Comparison of ENCODE assay signal across 8 cellular contexts in genomic region chr16:15682105-15682570, GRCh38. TPM values are rescaled to one million over a fixed set of nuclear protein-coding genes. Genes with fewer than 3 reads are reported as not detected.
DNase-seq lines count a peak whose midpoint lies in the region; ATAC-seq and TF ChIP-seq lines count a peak whose summit lies in the region.

No MANE protein-coding gene starts in this region.

- peaks cover 5% of the 10 kb centered on the region for H3K4me1 Mint-ChIP-seq in activated CD8-positive, alpha-beta memory T cell treated with anti-CD3 and anti-CD28 coated beads, Interleukin-2, amount 10 ng/mL, durations not matched to agents 7 days and 5 days

- H3K36me3 Mint-ChIP-seq in activated CD8-positive, alpha-beta memory T cell treated with anti-CD3 and anti-CD28 coated beads, Interleukin-2, amount 10 ng/mL, durations not matched to agents 7 days and 5 days = peaks cover 44% of the 10 kb centered on the region

- DNase-seq in activated CD8-positive, alpha-beta memory T cell treated with anti-CD3 and anti-CD28 coated beads, Interleukin-2, amount 10 ng/mL, durations not matched to agents 7 days and 5 days = peak; percentile 51
- no peak for DNase-seq in activated CD8-positive, alpha-beta memory T cell treated with anti-CD3 and anti-CD28 coated beads, Interleukin-2, amount 50 U/mL, for 48 hours
- peak; percentile 12 to 66 for DNase-seq in NOMO-1 (lab: John Stamatoyannopoulos, UW; ENCODE audit: unreplicated experiment in 2 of 2)
- DNase-seq in activated effector memory CD4-positive, alpha-beta T cell treated with anti-CD3 and anti-CD28 coated beads, Interleukin-2, amount 50 U/mL, for 16 hours = peak; percentile 80
- DNase-seq in right atrium auricular region (ENCODE audit: low spot score) = peak; percentile 66
- peak; percentile 35 to 37 for DNase-seq in stimulated activated CD4-positive, alpha-beta T cell treated with anti-CD3 and anti-CD28 coated beads, Interleukin-4, amount 100 ng/mL, for 4 hours
- DNase-seq in NCI-H1092 (lab: John Stamatoyannopoulos, UW) = no peak

- CTCF ChIA-PET in activated CD8-positive, alpha-beta memory T cell treated with anti-CD3 and anti-CD28 coated beads, Interleukin-2, amount 10 ng/mL, durations not matched to agents 7 days and 5 days (lab: Charles Lee) = interaction anchor here (0.8 to 1.7 kb wide), 3 partner anchors 13 to 513 kb away, joined by 3 to 6 read pairs (median 5); no protein-coding TSS in a partner anchor

- H3K9me3 ChIP-seq in right atrium auricular region = no peaks in the 10 kb centered on the region

- no peak overlapping the region for H3K4me3 ChIP-seq in right atrium auricular region

- ATAC-seq in activated CD8-positive, alpha-beta memory T cell treated with anti-CD3 and anti-CD28 coated beads, Interleukin-2, amount 10 ng/mL, durations not matched to agents 7 days and 5 days = peak; percentile 68
- ATAC-seq in HG03439 (IDR thresholded peaks at IDR 0.05; ENCODE audit: unreplicated experiment) = no peak

- H3K27me3 Mint-ChIP-seq in activated CD8-positive, alpha-beta memory T cell treated with anti-CD3 and anti-CD28 coated beads, Interleukin-2, amount 10 ng/mL, durations not matched to agents 7 days and 5 days = no peaks in the 10 kb centered on the region

- H3K4me3 Mint-ChIP-seq in activated CD8-positive, alpha-beta memory T cell treated with anti-CD3 and anti-CD28 coated beads, Interleukin-2, amount 10 ng/mL, durations not matched to agents 7 days and 5 days = no peak overlapping the region

- no peak overlapping the region for H3K27ac ChIP-seq in right atrium auricular region

- H3K4me1 ChIP-seq in right atrium auricular region = no peaks in the 10 kb centered on the region

- H3K27ac Mint-ChIP-seq in activated CD8-positive, alpha-beta memory T cell treated with anti-CD3 and anti-CD28 coated beads, Interleukin-2, amount 10 ng/mL, durations not matched to agents 7 days and 5 days = no peak overlapping the region

- H3K36me3 ChIP-seq in right atrium auricular region = peaks cover 31% of the 10 kb centered on the region

- H3K9me3 Mint-ChIP-seq in activated CD8-positive, alpha-beta memory T cell treated with anti-CD3 and anti-CD28 coated beads, Interleukin-2, amount 10 ng/mL, durations not matched to agents 7 days and 5 days (ENCODE audit: low read depth) = no peaks in the 10 kb centered on the region

- peak in 1 of 2 donors; percentile 32 for TF ChIP-seq CTCF in right atrium auricular region (IDR thresholded peaks at IDR 0.05)

- no peaks in the 10 kb centered on the region for H3K27me3 ChIP-seq in right atrium auricular region

RNA-seq across cellular contexts. Expression of gene NDE1, which starts 32.1 kb away (rescaled TPM):
- total RNA-seq in activated CD8-positive, alpha-beta memory T cell treated with anti-CD3 and anti-CD28 coated beads, Interleukin-2, amount 10 ng/mL, durations not matched to agents 7 days and 5 days = 100 to 1,000 TPM; 127 to 138 TPM
- total RNA-seq in right atrium auricular region = 10 to 100 TPM; 12.5 to 18.6 TPM

RNA-seq across cellular contexts. Expression of gene MARF1, which starts 39.2 kb away (rescaled TPM):
- total RNA-seq in activated CD8-positive, alpha-beta memory T cell treated with anti-CD3 and anti-CD28 coated beads, Interleukin-2, amount 10 ng/mL, durations not matched to agents 7 days and 5 days = 10 to 100 TPM; 67.7 to 75.3 TPM
- total RNA-seq in right atrium auricular region = 10 to 100 TPM; 17.1 to 24.8 TPM

Comparison
In these comparisons a context has a peak if more than half of its experiments do, and no peak if none do; other contexts are left out.
1. DNase-seq: peak in activated CD8-positive, alpha-beta memory T cell treated with anti-CD3 and anti-CD28 coated beads, Interleukin-2, amount 10 ng/mL, durations not matched to agents 7 days and 5 days (single experiment), NOMO-1 (2 of 2), activated effector memory CD4-positive, alpha-beta T cell treated with anti-CD3 and anti-CD28 coated beads, Interleukin-2, amount 50 U/mL, for 16 hours (single experiment), right atrium auricular region (single experiment) and stimulated activated CD4-positive, alpha-beta T cell treated with anti-CD3 and anti-CD28 coated beads, Interleukin-4, amount 100 ng/mL, for 4 hours (2 of 2); none in activated CD8-positive, alpha-beta memory T cell treated with anti-CD3 and anti-CD28 coated beads, Interleukin-2, amount 50 U/mL, for 48 hours (single experiment) and NCI-H1092 (single experiment).
2. RNA of gene NDE1, which starts 32.1 kb away (total RNA-seq): 127 to 138 TPM in activated CD8-positive, alpha-beta memory T cell treated with anti-CD3 and anti-CD28 coated beads, Interleukin-2, amount 10 ng/mL, durations not matched to agents 7 days and 5 days; 12.5 to 18.6 TPM in right atrium auricular region; every median in the first group is over 4 times any median in the second.